Comparison of ENCODE assay signal across 18 cellular contexts in the genomic region with DNA sequence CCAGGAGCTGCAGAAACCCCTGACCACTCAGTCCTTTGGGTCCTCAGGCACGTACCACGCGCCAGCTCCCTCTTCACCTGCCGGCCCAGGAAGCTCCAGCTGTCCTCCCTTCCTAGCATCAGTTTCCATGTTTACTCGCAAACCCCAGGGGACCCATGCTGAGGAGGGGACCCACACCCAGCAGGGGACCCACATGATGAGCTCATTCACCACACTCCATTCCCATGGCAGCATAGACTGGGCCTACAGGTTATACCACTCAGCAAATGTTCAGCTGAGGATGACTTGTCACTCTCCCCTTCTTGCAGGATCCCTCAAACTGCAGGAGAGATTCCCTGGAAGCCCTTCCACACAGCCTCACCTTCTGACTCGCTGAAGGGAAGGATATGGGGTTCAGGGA.
"Had no signal": no experiment of that assay in that cellular context is flagged by ENCODE, and none has a peak within 500 bp of the region (broad histone marks: within the 10 kb centered on the region; RNA-seq: fewer than 3 reads in every experiment).

No MANE protein-coding gene starts in this region.

- H3K36me3 ChIP-seq: upper lobe of right lung had no signal

- H3K4me1 Mint-ChIP-seq: activated naive CD4-positive, alpha-beta T cell treated with anti-CD3 and anti-CD28 coated beads, Interleukin-2, amount 50 U/mL, for 24 hours had no signal

- H3K27me3 ChIP-seq: hepatocyte, testis, upper lobe of right lung had no signal

- H3K4me2 ChIP-seq: hepatocyte had no signal

- H3K9me3 Mint-ChIP-seq: activated naive CD4-positive, alpha-beta T cell treated with anti-CD3 and anti-CD28 coated beads, Interleukin-2, amount 50 U/mL, for 24 hours; dendritic cell treated with granulocyte-macrophage colony-stimulating factor and Interleukin-4, amounts not matched to agents 40 ng/mL and 50 ng/mL, for 4 days; effector memory CD8-positive, alpha-beta T cell; stimulated activated naive CD8-positive, alpha-beta T cell treated with anti-CD3 and anti-CD28 coated beads, Interleukin-15, Interleukin-2, amounts not matched to agents 100 ng/mL and 50 ng/mL, for 24 hours had no signal

- H3K4me3 ChIP-seq: hepatocyte, testis, upper lobe of right lung had no signal

- H2AFZ ChIP-seq: hepatocyte had no signal

- ATAC-seq: activated CD4-positive, CD25-positive, alpha-beta regulatory T cell treated with anti-CD3 and anti-CD28 coated beads, Interleukin-2, amount 50 U/mL, for 24 hours; effector memory CD8-positive, alpha-beta T cell; left ventricle myocardium superior; upper lobe of right lung had no signal

- H3K9me3 ChIP-seq: testis, upper lobe of right lung had no signal

- H3K27me3 Mint-ChIP-seq: activated naive CD4-positive, alpha-beta T cell treated with anti-CD3 and anti-CD28 coated beads, Interleukin-2, amount 50 U/mL, for 24 hours had no signal

- DNase-seq: activated effector memory CD4-positive, alpha-beta T cell treated with Interleukin-2 at 50 U/mL for 16 hours; amniotic stem cell; cerebellar nuclear complex; effector memory CD8-positive, alpha-beta T cell; kidney; left ventricle myocardium superior; mesenchymal stem cell; stimulated activated CD4-positive, alpha-beta T cell treated with anti-CD3 and anti-CD28 coated beads, Interleukin-4, amount 100 ng/mL, for 1 hour; stimulated activated CD8-positive, alpha-beta memory T cell treated with anti-CD3 and anti-CD28 coated beads, Interleukin-4, amount 100 ng/mL, for 48 hours; testis; upper lobe of right lung had no signal

- H3K4me3 Mint-ChIP-seq: activated naive CD4-positive, alpha-beta T cell treated with anti-CD3 and anti-CD28 coated beads, Interleukin-2, amount 50 U/mL, for 24 hours; brain; dendritic cell treated with granulocyte-macrophage colony-stimulating factor and Interleukin-4, amounts not matched to agents 40 ng/mL and 50 ng/mL, for 4 days; effector memory CD8-positive, alpha-beta T cell; nephron; stimulated activated naive CD8-positive, alpha-beta T cell treated with anti-CD3 and anti-CD28 coated beads, Interleukin-15, Interleukin-2, amounts not matched to agents 100 ng/mL and 50 ng/mL, for 24 hours had no signal

- H3K4me1 ChIP-seq: testis, upper lobe of right lung had no signal

- H3K27ac Mint-ChIP-seq: activated naive CD4-positive, alpha-beta T cell treated with anti-CD3 and anti-CD28 coated beads, Interleukin-2, amount 50 U/mL, for 24 hours; dendritic cell treated with granulocyte-macrophage colony-stimulating factor and Interleukin-4, amounts not matched to agents 40 ng/mL and 50 ng/mL, for 4 days; effector memory CD8-positive, alpha-beta T cell; stimulated activated naive CD8-positive, alpha-beta T cell treated with anti-CD3 and anti-CD28 coated beads, Interleukin-15, Interleukin-2, amounts not matched to agents 100 ng/mL and 50 ng/mL, for 24 hours had no signal

- H3K79me2 ChIP-seq: hepatocyte had no signal

- H3K27ac ChIP-seq: hepatocyte, testis, upper lobe of right lung had no signal

- H3K36me3 Mint-ChIP-seq: activated naive CD4-positive, alpha-beta T cell treated with anti-CD3 and anti-CD28 coated beads, Interleukin-2, amount 50 U/mL, for 24 hours had no signal
